Comparison of ENCODE assay signal across 16 cellular contexts in genomic region chr1:208171615-208172388, GRCh38.
"Had no signal": no experiment of that assay in that cellular context is flagged by ENCODE, and none has a peak within 500 bp of the region (broad histone marks: within the 10 kb centered on the region; RNA-seq: fewer than 3 reads in every experiment).

No MANE protein-coding gene starts in this region.

- H3K27me3 Mint-ChIP-seq: stimulated activated naive CD8-positive, alpha-beta T cell treated with anti-CD3 and anti-CD28 coated beads, Interleukin-15, Interleukin-2, amounts not matched to agents 100 ng/mL and 50 ng/mL, for 24 hours had no signal

- H3K27ac Mint-ChIP-seq: activated T-helper 1 cell treated with anti-CD3 and anti-CD28 coated beads, Interleukin-12 subunit alpha, Interleukin-12 subunit beta, Interleukin-2, Interleukin-4 antibody, amounts not matched to agents 30 ng/mL and 10 ng/mL and 1 ng/mL, durations not matched to agents 14 hours and 24 hours and 36 hours; stimulated activated naive CD8-positive, alpha-beta T cell treated with anti-CD3 and anti-CD28 coated beads, Interleukin-15, Interleukin-2, amounts not matched to agents 100 ng/mL and 50 ng/mL, for 24 hours; T-helper 2 cell treated with Interferon-gamma antibody and Interleukin-4, amounts not matched to agents 5 μg/mL and 100 μg/mL, for 36 hours had no signal

- H3K36me3 Mint-ChIP-seq: naive B cell had no signal

- H3K9me3 ChIP-seq: colonic mucosa, gastrocnemius medialis, pancreas, testis, upper lobe of right lung had no signal

- H3K27me3 ChIP-seq: colonic mucosa, gastrocnemius medialis, pancreas, testis, upper lobe of right lung had no signal

- DNase-seq: activated CD4-positive, alpha-beta T cell treated with anti-CD3 and anti-CD28 coated beads for 4 hours; activated naive CD4-positive, alpha-beta T cell treated with Interleukin-2 at 50 U/mL for 16 hours; colonic mucosa; effector CD4-positive, alpha-beta T cell; gastrocnemius medialis; hippocampal formation; midbrain; naive B cell; pancreas; stimulated activated CD4-positive, alpha-beta T cell treated with anti-CD3 and anti-CD28 coated beads, Interleukin-15, amount 100 ng/mL, for 24 hours; stimulated activated CD4-positive, alpha-beta T cell treated with anti-CD3 and anti-CD28 coated beads, Interleukin-4, amount 100 ng/mL, for 24 hours; testis; upper lobe of right lung had no signal

- H3K9me3 Mint-ChIP-seq: activated T-helper 1 cell treated with anti-CD3 and anti-CD28 coated beads, Interleukin-12 subunit alpha, Interleukin-12 subunit beta, Interleukin-2, Interleukin-4 antibody, amounts not matched to agents 30 ng/mL and 10 ng/mL and 1 ng/mL, durations not matched to agents 14 hours and 24 hours and 36 hours; naive B cell; stimulated activated naive CD8-positive, alpha-beta T cell treated with anti-CD3 and anti-CD28 coated beads, Interleukin-15, Interleukin-2, amounts not matched to agents 100 ng/mL and 50 ng/mL, for 24 hours; T-helper 2 cell treated with Interferon-gamma antibody and Interleukin-4, amounts not matched to agents 5 μg/mL and 100 μg/mL, for 36 hours had no signal

- H3K4me1 ChIP-seq: colonic mucosa, testis had no signal

- H3K4me3 Mint-ChIP-seq: activated T-helper 1 cell treated with anti-CD3 and anti-CD28 coated beads, Interleukin-12 subunit alpha, Interleukin-12 subunit beta, Interleukin-2, Interleukin-4 antibody, amounts not matched to agents 30 ng/mL and 10 ng/mL and 1 ng/mL, durations not matched to agents 14 hours and 24 hours and 36 hours; naive B cell; stimulated activated naive CD8-positive, alpha-beta T cell treated with anti-CD3 and anti-CD28 coated beads, Interleukin-15, Interleukin-2, amounts not matched to agents 100 ng/mL and 50 ng/mL, for 24 hours; T-helper 2 cell treated with Interferon-gamma antibody and Interleukin-4, amounts not matched to agents 5 μg/mL and 100 μg/mL, for 36 hours had no signal

- H3K4me1 Mint-ChIP-seq: naive B cell had no signal

- H3K4me3 ChIP-seq: colonic mucosa, gastrocnemius medialis, pancreas, testis, upper lobe of right lung had no signal

- H3K36me3 ChIP-seq: colonic mucosa, gastrocnemius medialis had no signal

- H3K27ac ChIP-seq: colonic mucosa, pancreas, testis had no signal
